ENCODE assay signal across 19 cellular contexts in genomic region chr16:27290582-27290981, GRCh38. TPM values are rescaled to one million over a fixed set of nuclear protein-coding genes. Genes with fewer than 3 reads are reported as not detected.
A peak's percentile ranks its signal among the peaks of the same experiment; 100 is the strongest.
DNase-seq lines count a peak whose midpoint lies in the region; ATAC-seq and FAIRE-seq lines count a peak whose summit lies in the region.
"Had no signal": no experiment of that assay in that cellular context is flagged by ENCODE, and none has a peak within 500 bp of the region (broad histone marks: within the 10 kb centered on the region; RNA-seq: fewer than 3 reads in every experiment).

No MANE protein-coding gene starts in this region.

- ATAC-seq in activated T-cell treated with anti-CD3 and anti-CD28 coated beads, Interleukin-2, amount 50 U/mL, for 72 hours (replicated peaks in 1 of 2) = no peak
- no peak for ATAC-seq in activated T-cell treated with anti-CD3 and anti-CD28 coated beads, Interleukin-2, amount 50 U/mL, for 4 hours
- ATAC-seq in esophagus mucosa (no peak), GM18517 (IDR thresholded peaks at IDR 0.05; ENCODE audit: unreplicated experiment) (no peak)

- H3K9me3 Mint-ChIP-seq in activated T-cell treated with anti-CD3 and anti-CD28 coated beads, Interleukin-2, amount 50 U/mL, for 72 hours = no peaks in the 10 kb centered on the region
- H3K9me3 Mint-ChIP-seq in activated T-cell treated with anti-CD3 and anti-CD28 coated beads, Interleukin-2, amount 50 U/mL, for 4 hours = no peaks in the 10 kb centered on the region
- peaks cover 5% of the 10 kb centered on the region for H3K9me3 Mint-ChIP-seq in activated T-helper 1 cell treated with anti-CD3 and anti-CD28 coated beads, Interleukin-12 subunit alpha, Interleukin-12 subunit beta, Interleukin-2, Interleukin-4 antibody, amounts not matched to agents 30 ng/mL and 10 ng/mL and 1 ng/mL, durations not matched to agents 14 hours and 24 hours and 36 hours

- in situ Hi-C loops in HAP-1 (cut with MboI; ENCODE audit: low sequenced_read_pairs) = no loop called here

- peak overlapping the region; percentile 91 for H3K27ac Mint-ChIP-seq in activated T-cell treated with anti-CD3 and anti-CD28 coated beads, Interleukin-2, amount 50 U/mL, for 72 hours
- peak overlapping the region; percentile 30 for H3K27ac Mint-ChIP-seq in activated T-helper 1 cell treated with anti-CD3 and anti-CD28 coated beads, Interleukin-12 subunit alpha, Interleukin-12 subunit beta, Interleukin-2, Interleukin-4 antibody, amounts not matched to agents 30 ng/mL and 10 ng/mL and 1 ng/mL, durations not matched to agents 14 hours and 24 hours and 36 hours

- no peak for DNase-seq in activated T-cell treated with anti-CD3 and anti-CD28 coated beads, Interleukin-2, amount 50 U/mL, for 72 hours
- no peak for DNase-seq in activated T-cell treated with anti-CD3 and anti-CD28 coated beads, Interleukin-2, amount 50 U/mL, for 4 hours
- DNase-seq in RCC 7860 (ENCODE audit: low spot score) = peak; percentile 27
- no peak for DNase-seq in activated T-helper 1 cell treated with anti-CD3 and anti-CD28 coated beads, Interleukin-12 subunit alpha, Interleukin-12 subunit beta, Interleukin-2, Interleukin-4 antibody, amounts not matched to agents 30 ng/mL and 10 ng/mL and 1 ng/mL, durations not matched to agents 14 hours and 24 hours and 36 hours (ENCODE audit: low spot score)
- DNase-seq in kidney glomerular epithelial cell (lab: John Stamatoyannopoulos, UW) = peak; percentile 43
- no peak for DNase-seq in HAP-1 (ENCODE audit: low spot score in 2 of 2)
- DNase-seq: COR-L47; DMS153; EL; KBM-7; NCI-H1092; NCI-H1694; NCI-H345; NCI-H526 treated with DMSO at 0.1 percent for 48 hours; NK-92 treated with Interleukin-12 subunit alpha and Interleukin-12 subunit beta, amount 100 ng/mL, for 24 hours; OCI-M1 had no signal

- peaks cover 5 to 14% of the 10 kb centered on the region in 2 donors for H3K36me3 Mint-ChIP-seq in activated T-cell treated with anti-CD3 and anti-CD28 coated beads, Interleukin-2, amount 50 U/mL, for 72 hours (ENCODE audit: insufficient read depth in 2 of 2)
- H3K36me3 Mint-ChIP-seq in activated T-cell treated with anti-CD3 and anti-CD28 coated beads, Interleukin-2, amount 50 U/mL, for 4 hours (ENCODE audit: insufficient read depth) = no peaks in the 10 kb centered on the region
- peaks cover 6% of the 10 kb centered on the region for H3K36me3 Mint-ChIP-seq in activated T-helper 1 cell treated with anti-CD3 and anti-CD28 coated beads, Interleukin-12 subunit alpha, Interleukin-12 subunit beta, Interleukin-2, Interleukin-4 antibody, amounts not matched to agents 30 ng/mL and 10 ng/mL and 1 ng/mL, durations not matched to agents 14 hours and 24 hours and 36 hours (ENCODE audit: low read depth)

- H3K4me3 ChIP-seq in HAP-1 = no peak overlapping the region

- intact Hi-C loops in activated T-helper 1 cell treated with anti-CD3 and anti-CD28 coated beads, Interleukin-12 subunit alpha, Interleukin-12 subunit beta, Interleukin-2, Interleukin-4 antibody, amounts not matched to agents 30 ng/mL and 10 ng/mL and 1 ng/mL, durations not matched to agents 14 hours and 24 hours and 36 hours (cut with micrococcal nuclease) = no loop called here

- H3K27me3 Mint-ChIP-seq in activated T-cell treated with anti-CD3 and anti-CD28 coated beads, Interleukin-2, amount 50 U/mL, for 72 hours (ENCODE audit: low read depth) = no peaks in the 10 kb centered on the region
- no peaks in the 10 kb centered on the region for H3K27me3 Mint-ChIP-seq in activated T-cell treated with anti-CD3 and anti-CD28 coated beads, Interleukin-2, amount 50 U/mL, for 4 hours (ENCODE audit: low read depth)
- H3K27me3 Mint-ChIP-seq in activated T-helper 1 cell treated with anti-CD3 and anti-CD28 coated beads, Interleukin-12 subunit alpha, Interleukin-12 subunit beta, Interleukin-2, Interleukin-4 antibody, amounts not matched to agents 30 ng/mL and 10 ng/mL and 1 ng/mL, durations not matched to agents 14 hours and 24 hours and 36 hours (ENCODE audit: insufficient read depth) = peaks cover 5% of the 10 kb centered on the region

- peak overlapping the region in 1 of 2 donors; percentile 60 for H3K4me3 Mint-ChIP-seq in activated T-cell treated with anti-CD3 and anti-CD28 coated beads, Interleukin-2, amount 50 U/mL, for 72 hours
- no peak overlapping the region for H3K4me3 Mint-ChIP-seq in activated T-cell treated with anti-CD3 and anti-CD28 coated beads, Interleukin-2, amount 50 U/mL, for 4 hours
- H3K4me3 Mint-ChIP-seq in activated T-helper 1 cell treated with anti-CD3 and anti-CD28 coated beads, Interleukin-12 subunit alpha, Interleukin-12 subunit beta, Interleukin-2, Interleukin-4 antibody, amounts not matched to agents 30 ng/mL and 10 ng/mL and 1 ng/mL, durations not matched to agents 14 hours and 24 hours and 36 hours = no peak overlapping the region

- H3K4me1 Mint-ChIP-seq in activated T-cell treated with anti-CD3 and anti-CD28 coated beads, Interleukin-2, amount 50 U/mL, for 72 hours (ENCODE audit: low read depth) = peaks cover 68% of the 10 kb centered on the region
- peaks cover 35% of the 10 kb centered on the region for H3K4me1 Mint-ChIP-seq in activated T-cell treated with anti-CD3 and anti-CD28 coated beads, Interleukin-2, amount 50 U/mL, for 4 hours (ENCODE audit: low read depth)
- peaks cover 40% of the 10 kb centered on the region for H3K4me1 Mint-ChIP-seq in activated T-helper 1 cell treated with anti-CD3 and anti-CD28 coated beads, Interleukin-12 subunit alpha, Interleukin-12 subunit beta, Interleukin-2, Interleukin-4 antibody, amounts not matched to agents 30 ng/mL and 10 ng/mL and 1 ng/mL, durations not matched to agents 14 hours and 24 hours and 36 hours (ENCODE audit: low read depth)

- no peaks in the 10 kb centered on the region for H3K36me3 ChIP-seq in HAP-1 (replicated peaks)

- H3K27me3 ChIP-seq in HAP-1 (ENCODE audit: low read depth) = no peaks in the 10 kb centered on the region

- H3K9me3 ChIP-seq in HAP-1 = no peaks in the 10 kb centered on the region

- FAIRE-seq in RCC 7860 (lab: Jason Lieb, UNC) = no peak
- FAIRE-seq: H1 had no signal

- H3K4me1 ChIP-seq in HAP-1 = no peaks in the 10 kb centered on the region

RNA-seq across cellular contexts. Expression of gene NSMCE1, which starts 22.0 kb away (rescaled TPM):
- 100 to 1,000 TPM; 119 to 165 TPM for total RNA-seq in activated T-cell treated with anti-CD3 and anti-CD28 coated beads, Interleukin-2, amount 50 U/mL, for 72 hours
- total RNA-seq in activated T-cell treated with anti-CD3 and anti-CD28 coated beads, Interleukin-2, amount 50 U/mL, for 4 hours = 100 to 1,000 TPM; 109 to 111 (median 111) TPM
- total RNA-seq in activated T-helper 1 cell treated with anti-CD3 and anti-CD28 coated beads, Interleukin-12 subunit alpha, Interleukin-12 subunit beta, Interleukin-2, Interleukin-4 antibody, amounts not matched to agents 30 ng/mL and 10 ng/mL and 1 ng/mL, durations not matched to agents 14 hours and 24 hours and 36 hours = 128 and 134 TPM in 2 replicates
- 46.8 TPM for total RNA-seq in esophagus mucosa

RNA-seq across cellular contexts. Expression of gene IL4R, which starts 23.2 kb away (rescaled TPM):
- total RNA-seq in activated T-cell treated with anti-CD3 and anti-CD28 coated beads, Interleukin-2, amount 50 U/mL, for 72 hours = 100 to 1,000 TPM; 313 to 348 TPM
- total RNA-seq in activated T-cell treated with anti-CD3 and anti-CD28 coated beads, Interleukin-2, amount 50 U/mL, for 4 hours = 100 to 1,000 TPM; 110 to 143 (median 140) TPM
- 288 and 320 TPM in 2 replicates for total RNA-seq in activated T-helper 1 cell treated with anti-CD3 and anti-CD28 coated beads, Interleukin-12 subunit alpha, Interleukin-12 subunit beta, Interleukin-2, Interleukin-4 antibody, amounts not matched to agents 30 ng/mL and 10 ng/mL and 1 ng/mL, durations not matched to agents 14 hours and 24 hours and 36 hours
- 119 TPM for total RNA-seq in esophagus mucosa

Comparison
In these comparisons a context has a peak if more than half of its experiments do, and no peak if none do; other contexts are left out.
1. DNase-seq: peak in RCC 7860 (single experiment) and kidney glomerular epithelial cell (single experiment); none in activated T-cell treated with anti-CD3 and anti-CD28 coated beads, Interleukin-2, amount 50 U/mL, for 72 hours (0 of 2), activated T-cell treated with anti-CD3 and anti-CD28 coated beads, Interleukin-2, amount 50 U/mL, for 4 hours (single experiment), activated T-helper 1 cell treated with anti-CD3 and anti-CD28 coated beads, Interleukin-12 subunit alpha, Interleukin-12 subunit beta, Interleukin-2, Interleukin-4 antibody, amounts not matched to agents 30 ng/mL and 10 ng/mL and 1 ng/mL, durations not matched to agents 14 hours and 24 hours and 36 hours (single experiment) and HAP-1 (0 of 2).